Comparison of ENCODE assay signal across 11 cellular contexts in genomic region chr19:7242601-7243258, GRCh38. TPM values are rescaled to one million over a fixed set of nuclear protein-coding genes. Genes with fewer than 3 reads are reported as not detected.
DNase-seq lines count a peak whose midpoint lies in the region; ATAC-seq and TF ChIP-seq lines count a peak whose summit lies in the region.
"Had no signal": no experiment of that assay in that cellular context is flagged by ENCODE, and none has a peak within 500 bp of the region (broad histone marks: within the 10 kb centered on the region; RNA-seq: fewer than 3 reads in every experiment).

No MANE protein-coding gene starts in this region.

- 0 out of 2 replicates have a peak overlapping the region, but pooled peaks have one; percentile 49 for H3K27ac Mint-ChIP-seq in WTC11
- H3K27ac Mint-ChIP-seq: activated naive CD8-positive, alpha-beta T cell treated with anti-CD3 and anti-CD28 coated beads, Interleukin-2, amount 10 ng/mL, durations not matched to agents 7 days and 5 days had no signal

- no peaks in the 10 kb centered on the region; the same call in 1 of the 2 replicates for H3K27me3 Mint-ChIP-seq in WTC11 (ENCODE audit: low read depth)

- no peak for TF ChIP-seq CTCF in WTC11 (IDR thresholded peaks at IDR 0.05)
- no peak for TF ChIP-seq CTCF in vagina (IDR thresholded peaks at IDR 0.05)
- TF ChIP-seq CTCF in prostate gland (IDR thresholded peaks at IDR 0.05) = no peak

- TF ChIP-seq POLR2A in vagina (IDR thresholded peaks at IDR 0.05) (no peak), prostate gland (IDR thresholded peaks at IDR 0.05) (no peak)

- intact Hi-C loops in left ventricle myocardium superior (cut with micrococcal nuclease) (no loop called here), vagina (cut with DNase I) (no loop called here), prostate gland (cut with DNase I) (no loop called here)

- H3K36me3 ChIP-seq in vagina = no peaks in the 10 kb centered on the region
- no peaks in the 10 kb centered on the region for H3K36me3 ChIP-seq in prostate gland
- H3K36me3 ChIP-seq: Peyer's patch, tibial nerve had no signal

- ATAC-seq in WTC11 (no peak), left ventricle myocardium superior (peak; percentile 65)

- H3K9me3 ChIP-seq in vagina (no peaks in the 10 kb centered on the region), prostate gland (no peaks in the 10 kb centered on the region)
- H3K9me3 ChIP-seq: Peyer's patch had no signal

- DNase-seq in SIG-M5 treated with dmso at 0.1 percent for 504 hours (lab: John Stamatoyannopoulos, UW; ENCODE audit: unreplicated experiment) (peak; percentile 37), SIG-M5 (lab: John Stamatoyannopoulos, UW) (no peak), WTC11 (ENCODE audit: low spot score) (no peak), left ventricle myocardium superior (no peak), vagina (ENCODE audit: extremely low spot score in 2 of 2) (no peak), prostate gland (ENCODE audit: low spot score) (no peak), T-helper 1 cell (no peak)
- DNase-seq in activated CD4-positive, alpha-beta T cell treated with anti-CD3 and anti-CD28 coated beads, Interleukin-2, amount 50 U/mL, for 4 hours = no peak
- DNase-seq: activated naive CD8-positive, alpha-beta T cell treated with anti-CD3 and anti-CD28 coated beads, Interleukin-2, amount 10 ng/mL, durations not matched to agents 7 days and 5 days; Peyer's patch had no signal

- H3K4me3 Mint-ChIP-seq in WTC11 = no peak overlapping the region
- H3K4me3 Mint-ChIP-seq: activated naive CD8-positive, alpha-beta T cell treated with anti-CD3 and anti-CD28 coated beads, Interleukin-2, amount 10 ng/mL, durations not matched to agents 7 days and 5 days had no signal

- no peaks in the 10 kb centered on the region for H3K4me1 Mint-ChIP-seq in WTC11
- H3K4me1 Mint-ChIP-seq: activated naive CD8-positive, alpha-beta T cell treated with anti-CD3 and anti-CD28 coated beads, Interleukin-2, amount 10 ng/mL, durations not matched to agents 7 days and 5 days had no signal

- peaks cover 31% of the 10 kb centered on the region for H3K9me3 Mint-ChIP-seq in WTC11

- CTCF ChIA-PET in WTC11 (lab: Charles Lee) = interaction anchor here (0.6 kb wide), 1 partner anchor 28 kb away, joined by 3 read pairs; no protein-coding TSS in a partner anchor

- H3K36me3 Mint-ChIP-seq in WTC11 = peaks cover 22% of the 10 kb centered on the region

- H3K27ac ChIP-seq in vagina = peak overlapping the region; percentile 84
- no peak overlapping the region for H3K27ac ChIP-seq in prostate gland

- H3K4me1 ChIP-seq in vagina = peaks cover 22% of the 10 kb centered on the region
- no peaks in the 10 kb centered on the region for H3K4me1 ChIP-seq in prostate gland (replicated peaks)

- H3K4me3 ChIP-seq in vagina = no peak overlapping the region
- H3K4me3 ChIP-seq in prostate gland = no peak overlapping the region
- H3K4me3 ChIP-seq: Peyer's patch, tibial nerve had no signal

- H3K27me3 ChIP-seq in vagina (no peaks in the 10 kb centered on the region), prostate gland (replicated peaks; ENCODE audit: insufficient read depth) (no peaks in the 10 kb centered on the region)
- H3K27me3 ChIP-seq: Peyer's patch, tibial nerve had no signal

- POLR2A ChIA-PET in WTC11 (lab: Charles Lee) = no interaction called here

- WGBS in prostate gland = 69% methylated on average over 9 of the region's 9 CpGs

TF ChIP-seq in WTC11, 78 proteins besides CTCF, POLR2A, EP300 and RAD21 (continues in another document):
- TF ChIP-seq ZNF532 (CRISPR knock-in tag; IDR thresholded peaks at IDR 0.05; ENCODE audit: borderline replicate concordance) = no peak
- no peak for TF ChIP-seq ZNF281 (CRISPR knock-in tag; IDR thresholded peaks at IDR 0.05)
- TF ChIP-seq CREB1 (CRISPR knock-in tag; IDR thresholded peaks at IDR 0.05) = no peak
- TF ChIP-seq ATF6 (CRISPR knock-in tag; IDR thresholded peaks at IDR 0.05) = no peak
- TF ChIP-seq RORB (CRISPR knock-in tag; IDR thresholded peaks at IDR 0.05) = no peak
- TF ChIP-seq CREM (CRISPR knock-in tag; IDR thresholded peaks at IDR 0.05) = no peak
- no peak for TF ChIP-seq ATF1 (CRISPR knock-in tag; IDR thresholded peaks at IDR 0.05)
- no peak for TF ChIP-seq CDX4 (CRISPR knock-in tag; IDR thresholded peaks at IDR 0.05; ENCODE audit: borderline replicate concordance)
- no peak for TF ChIP-seq ATF3 (CRISPR knock-in tag; conservative IDR thresholded peaks at IDR 0.05)

RNA-seq across cellular contexts. Expression of gene INSR, which starts 51.5 kb away (rescaled TPM):
- total RNA-seq in WTC11 (2021) (32.0 to 35.9 TPM (median 32.5 TPM) in 3 replicates), left ventricle myocardium superior (62.6 TPM), vagina (86.7 TPM), prostate gland (100 to 1,000 TPM in 1 of 2 donors, 10 to 100 TPM in 1; 51.2 to 124 TPM)
